Comparison of ENCODE assay signal across 11 cellular contexts in the genomic region with DNA sequence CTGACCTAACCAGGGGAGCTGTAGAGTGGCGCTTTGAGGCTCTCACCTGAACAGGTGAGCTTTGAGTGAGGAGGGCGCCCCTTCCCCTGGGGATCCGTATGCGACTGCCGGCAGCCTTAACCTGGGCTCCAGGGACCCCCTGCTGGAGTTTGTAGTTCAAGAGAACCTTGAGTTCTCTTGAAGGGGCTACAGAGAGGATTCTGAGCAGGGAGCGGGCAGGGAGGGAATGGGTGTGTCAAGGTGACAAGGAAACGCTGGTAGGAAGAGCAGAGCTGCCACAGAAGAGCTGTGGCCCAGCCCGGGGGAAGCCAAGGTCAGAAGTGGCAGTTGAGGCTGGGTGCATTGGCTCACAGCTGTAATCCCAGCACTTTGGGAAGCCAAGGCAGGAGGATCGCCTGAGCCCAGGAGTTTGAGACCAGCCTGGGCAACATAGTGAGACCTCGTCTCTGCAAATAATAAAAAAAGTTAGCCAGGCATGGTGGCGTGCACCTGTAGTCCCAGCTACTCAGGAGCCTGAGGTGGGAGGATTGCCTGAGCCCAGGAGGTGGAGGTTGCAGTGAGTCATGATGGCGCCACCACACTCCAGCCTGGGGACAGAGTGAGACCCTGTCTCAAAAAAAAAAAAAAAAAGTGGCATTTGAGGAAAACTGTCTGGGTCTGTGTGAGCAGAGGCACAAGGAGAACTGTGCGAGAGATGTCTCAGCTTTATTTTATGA. TPM values are rescaled to one million over a fixed set of nuclear protein-coding genes. Genes with fewer than 3 reads are reported as not detected.
DNase-seq lines count a peak whose midpoint lies in the region; ATAC-seq and TF ChIP-seq lines count a peak whose summit lies in the region.
"Had no signal": no experiment of that assay in that cellular context is flagged by ENCODE, and none has a peak within 500 bp of the region (broad histone marks: within the 10 kb centered on the region; RNA-seq: fewer than 3 reads in every experiment).

No MANE protein-coding gene starts in this region.

- H3K36me3 ChIP-seq in cardiac muscle cell (peaks cover 5% of the 10 kb centered on the region), breast epithelium (no peaks in the 10 kb centered on the region), mesenchymal stem cell (ENCODE audit: control insufficient read depth in 1 of 2, insufficient read depth in 2 of 2, low read depth in 1 of 2, low read length in 2 of 2) (peaks cover 0 to 28% of the 10 kb centered on the region in 2 experiments), upper lobe of right lung (peaks cover 9% of the 10 kb centered on the region)

- peak overlapping the region; percentile 83 for H3K4me3 ChIP-seq in cardiac muscle cell
- peak overlapping the region; percentile 63 to 71 (median 70) for H3K4me3 ChIP-seq in breast epithelium
- peak overlapping the region in 1 of 2 experiments; percentile 66 for H3K4me3 ChIP-seq in mesenchymal stem cell (ENCODE audit: insufficient read depth in 1 of 2, low read depth in 1 of 2, low read length in 2 of 2)
- H3K4me3 ChIP-seq in upper lobe of right lung, result peak overlapping the region; percentile 70

- CTCF ChIA-PET in RWPE1 (lab: Yijun Ruan, JAX), result interaction anchor here (0.6 kb wide), 1 partner anchor 23 kb away, joined by 4 read pairs; no protein-coding TSS in a partner anchor

- 50% methylated on average over 13 of the region's 13 CpGs for WGBS in mesenchymal stem cell

- H2BK120ac ChIP-seq in mesenchymal stem cell (ENCODE audit: low read depth, low read length), result no peak overlapping the region

- H3K9ac ChIP-seq in mesenchymal stem cell (ENCODE audit: low read length), result no peak overlapping the region

- H2BK12ac ChIP-seq in mesenchymal stem cell (ENCODE audit: low read length in 2 of 2), result no peak overlapping the region

- H4K91ac ChIP-seq in mesenchymal stem cell (ENCODE audit: low read length), result no peak overlapping the region

- TF ChIP-seq POLR2A in breast epithelium (IDR thresholded peaks at IDR 0.05), result no peak

- no peak overlapping the region for H3K4ac ChIP-seq in mesenchymal stem cell (ENCODE audit: low read depth in 1 of 2, low read length in 2 of 2)

- POLR2A ChIA-PET in RWPE1 (lab: Yijun Ruan, JAX; ENCODE audit: low non-redundant PET), result interaction anchor here (0.6 to 1.2 kb wide), 2 partner anchors 10 to 119 kb away, joined by 3 read pairs; partner anchors contain the start of gene TSEN54

- ATAC-seq in upper lobe of right lung (no peak), HG02938 (IDR thresholded peaks at IDR 0.05; ENCODE audit: unreplicated experiment) (no peak)

- intact Hi-C loops in cardiac septum (cut with DNase I) (no loop called here), breast epithelium (cut with DNase I; ENCODE audit: low total_unique reads) (loop anchor here (10.0 kb wide), 1 partner anchor 102 kb away; no protein-coding TSS in a partner anchor), upper lobe of right lung (cut with DNase I) (loop anchor here (10.0 kb wide), 1 partner anchor 58 kb away; the partner anchor contains the start of gene MYO15B)

- no peaks in the 10 kb centered on the region for H3K79me1 ChIP-seq in mesenchymal stem cell (replicated peaks; ENCODE audit: low read length, poor library complexity, severe bottlenecking)

- H2AK5ac ChIP-seq in mesenchymal stem cell (ENCODE audit: low read length, severe bottlenecking), result no peak overlapping the region

- no peaks in the 10 kb centered on the region for H3K9me3 ChIP-seq in cardiac muscle cell (ENCODE audit: low read depth)
- no peaks in the 10 kb centered on the region for H3K9me3 ChIP-seq in breast epithelium
- no peaks in the 10 kb centered on the region for H3K9me3 ChIP-seq in mesenchymal stem cell (ENCODE audit: control insufficient read depth, low read length)
- H3K9me3 ChIP-seq in upper lobe of right lung, result no peaks in the 10 kb centered on the region

- TF ChIP-seq CTCF in cardiac muscle cell (IDR thresholded peaks at IDR 0.05; ENCODE audit: low read depth, low read length), result no peak
- no peak for TF ChIP-seq CTCF in breast epithelium (IDR thresholded peaks at IDR 0.05)
- no peak for TF ChIP-seq CTCF in upper lobe of right lung (IDR thresholded peaks at IDR 0.05)
- no peak for TF ChIP-seq CTCF in RWPE1 (conservative IDR thresholded peaks at IDR 0.05; ENCODE audit: low read depth)

- no peak overlapping the region for H2AFZ ChIP-seq in mesenchymal stem cell (ENCODE audit: low read depth, low read length)

- H3K23ac ChIP-seq in mesenchymal stem cell (ENCODE audit: low read length in 2 of 2), result no peak overlapping the region

- H3K18ac ChIP-seq in mesenchymal stem cell (ENCODE audit: low read depth in 1 of 2, low read length in 2 of 2), result no peak overlapping the region

- H3K4me1 ChIP-seq in cardiac muscle cell (ENCODE audit: low read depth) (no peaks in the 10 kb centered on the region), breast epithelium (no peaks in the 10 kb centered on the region), mesenchymal stem cell (ENCODE audit: control insufficient read depth, insufficient read depth, low read depth, low read length) (peaks cover 20% of the 10 kb centered on the region), upper lobe of right lung (peaks cover 23% of the 10 kb centered on the region)

- no peak overlapping the region for H3K14ac ChIP-seq in mesenchymal stem cell (ENCODE audit: low read length in 2 of 2)

- H3K27ac ChIP-seq in cardiac muscle cell (no peak overlapping the region), breast epithelium (peak overlapping the region; percentile 73 to 80), mesenchymal stem cell (ENCODE audit: low read length, poor library complexity, severe bottlenecking) (no peak overlapping the region), upper lobe of right lung (peak overlapping the region; percentile 76), RWPE1 (no peak overlapping the region)

- DNase-seq in cardiac muscle cell (ENCODE audit: low read depth in 1 of 2, low spot score in 1 of 2), result no peak
- DNase-seq in cardiac septum (ENCODE audit: low spot score), result no peak
- DNase-seq in breast epithelium (ENCODE audit: low spot score in 2 of 2), result no peak
- no peak for DNase-seq in mesenchymal stem cell
- DNase-seq in upper lobe of right lung, result no peak
- DNase-seq in RWPE1 (ENCODE audit: low spot score), result no peak
- no peak for DNase-seq in 8988T
- DNase-seq: activated CD4-positive, CD25-positive, alpha-beta regulatory T cell treated with anti-CD3 and anti-CD28 coated beads, Interleukin-2, amount 50 U/mL, for 72 hours; NCI-H1694; stimulated activated CD4-positive, alpha-beta T cell treated with anti-CD3 and anti-CD28 coated beads, Interleukin-12 subunit alpha, Interleukin-12 subunit beta, amount 100 ng/mL, for 4 hours had no signal

- H4K8ac ChIP-seq in mesenchymal stem cell (ENCODE audit: low read length), result no peak overlapping the region

- peak overlapping the region; percentile 84 for H3K4me2 ChIP-seq in mesenchymal stem cell (ENCODE audit: low read length, poor library complexity, severe bottlenecking)

- H3K27me3 ChIP-seq in cardiac muscle cell (peaks cover 15% of the 10 kb centered on the region), breast epithelium (no peaks in the 10 kb centered on the region), mesenchymal stem cell (ENCODE audit: control insufficient read depth in 1 of 2, insufficient read depth in 1 of 2, low read length in 2 of 2) (peaks cover 20 to 35% of the 10 kb centered on the region in 2 experiments), upper lobe of right lung (no peaks in the 10 kb centered on the region)

- no peak overlapping the region for H2BK5ac ChIP-seq in mesenchymal stem cell (ENCODE audit: low read depth, low read length, poor library complexity, severe bottlenecking)

- H2BK15ac ChIP-seq in mesenchymal stem cell (ENCODE audit: low read depth, poor library complexity, severe bottlenecking), result no peak overlapping the region

RNA-seq across cellular contexts. Expression of gene LLGL2, which starts 1.2 kb away (rescaled TPM):
- 28.1 and 40.3 TPM in 2 replicates for total RNA-seq in cardiac muscle cell
- polyA plus RNA-seq in cardiac muscle cell, result 35.2 and 45.5 TPM in 2 replicates
- 4.7 TPM for total RNA-seq in cardiac septum
- total RNA-seq in breast epithelium, result 10 to 100 TPM in 2 of 3 donors, 1 to 10 TPM in 1; 4.6 to 60.2 (median 52.4) TPM
- polyA plus RNA-seq in mesenchymal stem cell (2013, experiment 1 of 2), result 3.6 TPM
- polyA plus RNA-seq in mesenchymal stem cell (2013, experiment 2 of 2), result 3.5 TPM
- 133 TPM for total RNA-seq in upper lobe of right lung

RNA-seq across cellular contexts. Expression of gene TSEN54, which starts 10.4 kb away (rescaled TPM):
- total RNA-seq in cardiac muscle cell (70.5 and 88.8 TPM in 2 replicates), cardiac septum (7.7 TPM), breast epithelium (10 to 100 TPM; 18.4 to 34.7 (median 31.2) TPM), upper lobe of right lung (21.6 TPM)
- polyA plus RNA-seq in cardiac muscle cell, result 52.8 and 64.4 TPM in 2 replicates
- 8.4 TPM for polyA plus RNA-seq in mesenchymal stem cell (2013, experiment 1 of 2)
- polyA plus RNA-seq in mesenchymal stem cell (2013, experiment 2 of 2), result 9.2 TPM

RNA-seq across cellular contexts. Expression of gene CASKIN2, which starts 11.4 kb away (rescaled TPM):
- total RNA-seq in cardiac muscle cell, result 24.4 and 31.2 TPM in 2 replicates
- 18.1 and 27.3 TPM in 2 replicates for polyA plus RNA-seq in cardiac muscle cell
- total RNA-seq in cardiac septum, result 48.2 TPM
- total RNA-seq in breast epithelium, result 10 to 100 TPM in 2 of 3 donors, 1 to 10 TPM in 1; 10.0 to 23.3 (median 14.6) TPM
- 6.3 TPM for polyA plus RNA-seq in mesenchymal stem cell (2013, experiment 1 of 2)
- polyA plus RNA-seq in mesenchymal stem cell (2013, experiment 2 of 2), result 6.1 TPM
- total RNA-seq in upper lobe of right lung, result 101 TPM

Comparison
In these comparisons a context has a peak if more than half of its experiments do, and no peak if none do; other contexts are left out.
1. H3K27ac ChIP-seq: peak in breast epithelium (2 of 2) and upper lobe of right lung (single experiment); none in cardiac muscle cell (single experiment), mesenchymal stem cell (single experiment) and RWPE1 (single experiment).